ENCODE assay signal across 9 cellular contexts in genomic region chr10:68156373-68157185, GRCh38. TPM values are rescaled to one million over a fixed set of nuclear protein-coding genes. Genes with fewer than 3 reads are reported as not detected.
DNase-seq lines count a peak whose midpoint lies in the region; ATAC-seq, FAIRE-seq and TF ChIP-seq lines count a peak whose summit lies in the region.
"Had no signal": no experiment of that assay in that cellular context is flagged by ENCODE, and none has a peak within 500 bp of the region (broad histone marks: within the 10 kb centered on the region; RNA-seq: fewer than 3 reads in every experiment).

No MANE protein-coding gene starts in this region.

- H3K27me3 Mint-ChIP-seq in mesothelial cell of epicardium (ENCODE audit: low read depth), result no peaks in the 10 kb centered on the region

- no peak overlapping the region for H3K4me3 ChIP-seq in A549
- H3K4me3 ChIP-seq in dorsolateral prefrontal cortex, result no peak overlapping the region
- H3K4me3 ChIP-seq: skin epidermis had no signal

- H3K27ac ChIP-seq in A549 (peak overlapping the region; percentile 86 to 92), dorsolateral prefrontal cortex (peak overlapping the region in 1 of 59 donors; percentile 9)

- POLR2A ChIA-PET in A549 (lab: Yijun Ruan, JAX), result interaction anchor here (0.6 to 1.4 kb wide), 2 partner anchors 59 to 96 kb away, joined by 3 read pairs; no protein-coding TSS in a partner anchor

- TF ChIP-seq RAD21 in A549 (conservative IDR thresholded peaks at IDR 0.05 in 1 of 2, IDR thresholded peaks at IDR 0.05 in 1 of 2), result peak; percentile 90 to 95

- TF ChIP-seq CTCF in A549 (IDR thresholded peaks at IDR 0.05) (peak; percentile 91), dorsolateral prefrontal cortex (IDR thresholded peaks at IDR 0.05 in 54 of 56, conservative IDR thresholded peaks at IDR 0.05 in 2 of 56; ENCODE audit: low read depth in 1 of 56, partially characterized antibody in 56 of 56) (peak; percentile 52 to 95 (median 84)), mesothelial cell of epicardium (IDR thresholded peaks at IDR 0.05; ENCODE audit: unreplicated experiment) (peak; percentile 48)

- CTCF ChIA-PET in A549 (lab: Yijun Ruan, JAX), result interaction anchor here (0.6 to 10.2 kb wide), 46 partner anchors 8 to 368 kb away, joined by 3 to 241 read pairs (median 5); partner anchors contain the start of gene HNRNPH3

- H3K9me3 Mint-ChIP-seq in mesothelial cell of epicardium, result no peaks in the 10 kb centered on the region

- H3K4me1 Mint-ChIP-seq in mesothelial cell of epicardium, result peaks cover 16% of the 10 kb centered on the region

- no peak overlapping the region for H3K27ac Mint-ChIP-seq in mesothelial cell of epicardium

- intact Hi-C loops in dorsolateral prefrontal cortex (cut with DNase I), result loop anchor here (2.0 to 10.0 kb wide), 4 partner anchors 72 to 300 kb away; partner anchors contain the start of gene SIRT1 (in 2 of the 2)

- H3K4me3 Mint-ChIP-seq in mesothelial cell of epicardium, result no peak overlapping the region

- no peaks in the 10 kb centered on the region for H3K36me3 Mint-ChIP-seq in mesothelial cell of epicardium

- DNase-seq in A549 (ENCODE audit: low read depth in 1 of 2, low spot score in 1 of 2) (peak; percentile 35 to 77), GM12891 (ENCODE audit: insufficient read length, low spot score) (no peak), NCI-H1436 treated with DMSO at 0.1 percent for 48 hours (lab: John Stamatoyannopoulos, UW) (peak; percentile 13), dorsolateral prefrontal cortex (peak in 4 of 10 donors; percentile 20 to 72 (median 50)), mesothelial cell of epicardium (ENCODE audit: low spot score in 2 of 2, unreplicated experiment in 2 of 2) (no peak), NK-92 (lab: John Stamatoyannopoulos, UW; ENCODE audit: unreplicated experiment) (no peak)
- peak; percentile 45 to 46 for DNase-seq in activated CD4-positive, alpha-beta T cell treated with anti-CD3 and anti-CD28 coated beads for 24 hours (ENCODE audit: low read depth in 2 of 2)
- DNase-seq in stimulated activated CD8-positive, alpha-beta memory T cell treated with anti-CD3 and anti-CD28 coated beads, Interleukin-7, amount 100 ng/mL, for 24 hours (ENCODE audit: low read depth), result peak; percentile 34

- no peaks in the 10 kb centered on the region for H3K9me3 ChIP-seq in A549

- TF ChIP-seq POLR2A in A549 (IDR thresholded peaks at IDR 0.05; ENCODE audit: low read length) (no peak), GM12891 (IDR thresholded peaks at IDR 0.05; ENCODE audit: low read depth, low read length) (no peak)

- 0 out of 3 replicates have a peak overlapping the region, but pooled peaks have one; percentile 0 for H3K4me2 ChIP-seq in A549

- WGBS in A549 (ENCODE audit: missing lambda C conversion rate), result 42% methylated on average over 11 of the region's 11 CpGs

- H3K27me3 ChIP-seq in dorsolateral prefrontal cortex, result no peaks in the 10 kb centered on the region

- H3K4me1 ChIP-seq in A549, result peaks cover 57% of the 10 kb centered on the region

- FAIRE-seq in A549 (lab: Jason Lieb, UNC) (no peak), GM12891 (lab: Jason Lieb, UNC) (peak; percentile 66)

- TF ChIP-seq EP300 in A549 (IDR thresholded peaks at IDR 0.05), result no peak

- peak in 1 of 2 experiments; percentile 10; a peak in 1 of 6 replicates for ATAC-seq in A549

TF ChIP-seq in A549, 52 proteins besides CTCF, POLR2A, EP300 and RAD21:
- TF ChIP-seq SMC3 (IDR thresholded peaks at IDR 0.05) (peak; percentile 95), RARB (CRISPR knock-in tag; IDR thresholded peaks at IDR 0.05) (no peak), NFE2L2 (conservative IDR thresholded peaks at IDR 0.05; ENCODE audit: low read length) (no peak), CHD4 (IDR thresholded peaks at IDR 0.05; ENCODE audit: borderline replicate concordance) (no peak), ZNF302 (CRISPR knock-in tag; IDR thresholded peaks at IDR 0.05) (no peak), RNF2 (IDR thresholded peaks at IDR 0.05; ENCODE audit: borderline replicate concordance, low read depth) (no peak), E2F6 (IDR thresholded peaks at IDR 0.05; ENCODE audit: borderline replicate concordance, low read depth) (no peak)

TF ChIP-seq in GM12891, 5 proteins besides CTCF, POLR2A, EP300 and RAD21:
- TF ChIP-seq POLR2AphosphoS5 (IDR thresholded peaks at IDR 0.05; ENCODE audit: low read depth, low read length), result no peak
- no peak for TF ChIP-seq SPI1 (IDR thresholded peaks at IDR 0.05; ENCODE audit: low read depth, low read length)
- no peak for TF ChIP-seq PAX5 (IDR thresholded peaks at IDR 0.05; ENCODE audit: insufficient read depth, low read length, severe bottlenecking)
- no peak for TF ChIP-seq TAF1 (IDR thresholded peaks at IDR 0.05; ENCODE audit: low read depth, low read length)
- TF ChIP-seq POU2F2 (IDR thresholded peaks at IDR 0.05; ENCODE audit: low read depth, low read length), result no peak

RNA-seq across cellular contexts. Expression of gene MYPN, which starts 47.3 kb away (rescaled TPM):
- polyA plus RNA-seq in A549 (2011; rRNA removed), result 2.1 and 2.3 TPM in 2 replicates
- polyA plus RNA-seq in A549 (2012; cell fraction: cytosol; rRNA removed), result 0.67 and 0.95 TPM in 2 replicates
- polyA plus RNA-seq in A549 (2012; cell fraction: nucleus; rRNA removed), result 1.1 and 1.9 TPM in 2 replicates
- polyA plus RNA-seq in A549 (2017; fragmentation: RNase III; extraction: RNeasy Plus Mini Kit Qiagen cat#74134 plus additional on column Dnase treatment), result 1.5 to 1.8 TPM (median 1.5 TPM) in 3 replicates
- 2.3 and 2.6 TPM in 2 replicates for polyA minus RNA-seq in A549 (2011; rRNA and poly(A)+ RNA removed)
- not detected for polyA plus RNA-seq in GM12891 (2012; ENCODE audit: low read depth, missing spikeins)
- total RNA-seq in dorsolateral prefrontal cortex, result under 1 TPM in 55 of 120 experiments, not detected in 65; 0.07 to 0.59 (median 0.16) TPM
- total RNA-seq in mesothelial cell of epicardium, result not detected in 3 replicates

Comparison
In these comparisons a context has a peak if more than half of its experiments do, and no peak if none do; other contexts are left out.
1. DNase-seq: peak in A549 (2 of 2), NCI-H1436 treated with DMSO at 0.1 percent for 48 hours (single experiment), activated CD4-positive, alpha-beta T cell treated with anti-CD3 and anti-CD28 coated beads for 24 hours (2 of 2) and stimulated activated CD8-positive, alpha-beta memory T cell treated with anti-CD3 and anti-CD28 coated beads, Interleukin-7, amount 100 ng/mL, for 24 hours (single experiment); none in GM12891 (single experiment), mesothelial cell of epicardium (0 of 2) and NK-92 (single experiment).
2. Peak in every context shown above with its lines, with median percentiles within 50 percentile points of each other: CTCF ChIP-seq.